In genomic region chr4:10775132-10775531, GRCh38 we compare ENCODE assay signal across 6 cellular contexts.
DNase-seq lines count a peak whose midpoint lies in the region; ATAC-seq, FAIRE-seq and TF ChIP-seq lines count a peak whose summit lies in the region.
"Not testable (repeated sequence)": the region's sequence is repeated elsewhere in the genome, so short reads cannot be mapped to it uniquely, and the experiment has no call there.

No MANE protein-coding gene starts in this region.

- H3K27ac ChIP-seq in kidney (ENCODE audit: low read depth in 2 of 2, low read length in 2 of 2); small intestine (ENCODE audit: low read depth in 1 of 2, low read length in 1 of 2): not testable (repeated sequence)

- H3K4me1 Mint-ChIP-seq in WTC11: not testable (repeated sequence)

- not testable (repeated sequence) for ATAC-seq in WTC11

- not testable (repeated sequence) for DNase-seq in RCC 7860 (ENCODE audit: low spot score); WTC11 (ENCODE audit: low spot score); kidney; small intestine

- H3K27me3 ChIP-seq in small intestine (ENCODE audit: control insufficient read depth in 2 of 2, insufficient read depth in 2 of 2, low read length in 2 of 2): not testable (repeated sequence)

- not testable (repeated sequence) for H3K4me3 ChIP-seq in kidney (ENCODE audit: low read length in 2 of 2); small intestine (ENCODE audit: low read depth in 1 of 2, low read length in 2 of 2)

- not testable (repeated sequence) for H3K9me3 ChIP-seq in kidney (ENCODE audit: control insufficient read depth in 1 of 2, low read length in 2 of 2); small intestine (ENCODE audit: control insufficient read depth, low read depth)

- not testable (repeated sequence) for TF ChIP-seq CTCF in WTC11 (IDR thresholded peaks at IDR 0.05); kidney (IDR thresholded peaks at IDR 0.05; ENCODE audit: borderline replicate concordance, extremely low read depth, insufficient read depth)

- H3K27me3 Mint-ChIP-seq in WTC11 (ENCODE audit: low read depth): not testable (repeated sequence)

- not testable (repeated sequence) for H3K4me3 Mint-ChIP-seq in WTC11

- H3K4me1 ChIP-seq in kidney (ENCODE audit: control insufficient read depth in 1 of 2, insufficient read depth in 1 of 2, low read depth in 1 of 2, low read length in 2 of 2); small intestine (ENCODE audit: control insufficient read depth in 2 of 2, insufficient read depth in 1 of 2, low read depth in 1 of 2, low read length in 1 of 2): not testable (repeated sequence)

- WGBS in small intestine, 3 donors: 97 to 100% (median 98%) methylated on average over 2 of the region's 4 CpGs

- peaks cover 39% of the 10 kb centered on the region for H3K9me3 Mint-ChIP-seq in WTC11

- H3K36me3 ChIP-seq in kidney (ENCODE audit: control insufficient read depth in 1 of 2, insufficient read depth in 2 of 2, low read length in 2 of 2); small intestine (ENCODE audit: control insufficient read depth in 2 of 2, insufficient read depth in 2 of 2, low read length in 2 of 2): not testable (repeated sequence)

- POLR2A ChIA-PET in WTC11 (lab: Charles Lee): not testable (repeated sequence)

- H3K27ac Mint-ChIP-seq in WTC11: not testable (repeated sequence)

- intact Hi-C loops in kidney (cut with DNase I): not testable (repeated sequence)

- CTCF ChIA-PET in WTC11 (lab: Charles Lee): not testable (repeated sequence)

- H3K9ac ChIP-seq in kidney (ENCODE audit: low read length in 2 of 2): not testable (repeated sequence)

- H3K36me3 Mint-ChIP-seq in WTC11: peaks cover 27% of the 10 kb centered on the region

- FAIRE-seq in A204.1 (lab: Jason Lieb, UNC) (peak; percentile 77), RCC 7860 (lab: Jason Lieb, UNC) (peak; percentile 64), endometrium (lab: Jason Lieb, UNC) (peak; percentile 80), kidney (lab: Jason Lieb, UNC) (peak; percentile 19), small intestine (lab: Jason Lieb, UNC) (peak; percentile 51)

TF ChIP-seq in WTC11, 78 proteins besides CTCF, POLR2A, EP300 and RAD21:
- TF ChIP-seq HMGA2 (CRISPR knock-in tag; IDR thresholded peaks at IDR 0.05): peak; percentile 96
